In the genomic region with DNA sequence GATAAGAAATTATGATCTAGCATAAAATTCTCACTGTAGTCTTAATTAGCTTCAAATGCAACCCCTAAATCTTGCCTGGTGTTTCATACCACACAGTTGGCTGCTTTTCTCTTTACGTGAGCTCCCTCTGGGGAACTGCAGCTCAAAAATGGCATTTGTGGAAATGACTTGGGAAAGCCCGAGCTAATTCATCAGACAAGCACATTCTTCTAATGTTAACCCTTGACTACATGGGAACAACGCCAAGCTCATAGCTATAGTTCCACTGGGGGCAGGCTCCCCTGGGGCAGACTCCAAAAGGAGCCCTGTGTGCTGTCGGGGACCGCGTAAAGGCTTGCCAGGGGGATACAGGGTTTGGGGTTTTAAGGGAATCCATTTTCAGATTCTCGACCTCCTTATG, we compare ENCODE assay signal across 21 cellular contexts.
DNase-seq lines count a peak whose midpoint lies in the region; ATAC-seq and TF ChIP-seq lines count a peak whose summit lies in the region.
"Had no signal": no experiment of that assay in that cellular context is flagged by ENCODE, and none has a peak within 500 bp of the region (broad histone marks: within the 10 kb centered on the region; RNA-seq: fewer than 3 reads in every experiment).

No MANE protein-coding gene starts in this region.

- H3K18ac ChIP-seq in mesendoderm (ENCODE audit: low read length) = no peak overlapping the region

- no peak overlapping the region for H3K9ac ChIP-seq in BLaER1
- no peak overlapping the region for H3K9ac ChIP-seq in mesendoderm (ENCODE audit: low read length)
- H3K9ac ChIP-seq: parathyroid adenoma had no signal

- intact Hi-C loops in activated CD4-positive, alpha-beta T cell treated with anti-CD3 and anti-CD28 coated beads, Interleukin-2, amount 10 ng/mL, durations not matched to agents 24 days and 14 days (cut with micrococcal nuclease) = no loop called here
- intact Hi-C loops in CD14-positive monocyte (cut with micrococcal nuclease) = no loop called here
- intact Hi-C loops in head of caudate nucleus (cut with DNase I) = no loop called here

- no peak overlapping the region for H4K5ac ChIP-seq in mesendoderm (ENCODE audit: low read length)

- H3K36me3 ChIP-seq in BLaER1 (no peaks in the 10 kb centered on the region), brain microvascular endothelial cell (replicated peaks) (no peaks in the 10 kb centered on the region), mesendoderm (ENCODE audit: control insufficient read depth, insufficient read depth, low read length) (no peaks in the 10 kb centered on the region)

- no peak overlapping the region for H3K27ac Mint-ChIP-seq in activated CD4-positive, alpha-beta T cell treated with anti-CD3 and anti-CD28 coated beads, Interleukin-2, amount 10 ng/mL, durations not matched to agents 24 days and 14 days
- H3K27ac Mint-ChIP-seq in CD14-positive monocyte = no peak overlapping the region
- H3K27ac Mint-ChIP-seq: activated T-helper 1 cell treated with anti-CD3 and anti-CD28 coated beads, Interleukin-12 subunit alpha, Interleukin-12 subunit beta, Interleukin-2, Interleukin-4 antibody, amounts not matched to agents 30 ng/mL and 10 ng/mL and 1 ng/mL, durations not matched to agents 14 hours and 24 hours and 36 hours; naive B cell had no signal

- no peaks in the 10 kb centered on the region for H3K36me3 Mint-ChIP-seq in activated CD4-positive, alpha-beta T cell treated with anti-CD3 and anti-CD28 coated beads, Interleukin-2, amount 10 ng/mL, durations not matched to agents 24 days and 14 days (ENCODE audit: low read depth)
- H3K36me3 Mint-ChIP-seq in CD14-positive monocyte = no peaks in the 10 kb centered on the region
- H3K36me3 Mint-ChIP-seq: naive B cell had no signal

- H3K9me3 Mint-ChIP-seq in activated CD4-positive, alpha-beta T cell treated with anti-CD3 and anti-CD28 coated beads, Interleukin-2, amount 10 ng/mL, durations not matched to agents 24 days and 14 days = no peaks in the 10 kb centered on the region
- H3K9me3 Mint-ChIP-seq in CD14-positive monocyte = peaks cover 0 to 9% (median 3%) of the 10 kb centered on the region in 7 donors
- H3K9me3 Mint-ChIP-seq: activated T-helper 1 cell treated with anti-CD3 and anti-CD28 coated beads, Interleukin-12 subunit alpha, Interleukin-12 subunit beta, Interleukin-2, Interleukin-4 antibody, amounts not matched to agents 30 ng/mL and 10 ng/mL and 1 ng/mL, durations not matched to agents 14 hours and 24 hours and 36 hours had no signal

- H3K27me3 ChIP-seq in BLaER1 (no peaks in the 10 kb centered on the region), brain microvascular endothelial cell (replicated peaks) (no peaks in the 10 kb centered on the region), mesendoderm (ENCODE audit: insufficient read depth, low read length, poor library complexity) (no peaks in the 10 kb centered on the region)
- H3K27me3 ChIP-seq: foreskin keratinocyte had no signal

- no peak overlapping the region for H3K23ac ChIP-seq in mesendoderm (ENCODE audit: low read length)

- H3K56ac ChIP-seq in mesendoderm (ENCODE audit: low read length) = no peak overlapping the region

- no peak for ATAC-seq in HG03432 (IDR thresholded peaks at IDR 0.05; ENCODE audit: unreplicated experiment)
- ATAC-seq: foreskin keratinocyte had no signal

- H3K4me3 Mint-ChIP-seq in activated CD4-positive, alpha-beta T cell treated with anti-CD3 and anti-CD28 coated beads, Interleukin-2, amount 10 ng/mL, durations not matched to agents 24 days and 14 days = no peak overlapping the region
- H3K4me3 Mint-ChIP-seq in CD14-positive monocyte = no peak overlapping the region
- H3K4me3 Mint-ChIP-seq: activated T-helper 1 cell treated with anti-CD3 and anti-CD28 coated beads, Interleukin-12 subunit alpha, Interleukin-12 subunit beta, Interleukin-2, Interleukin-4 antibody, amounts not matched to agents 30 ng/mL and 10 ng/mL and 1 ng/mL, durations not matched to agents 14 hours and 24 hours and 36 hours; naive B cell had no signal

- H3K4me1 ChIP-seq in BLaER1 = peaks cover 4% of the 10 kb centered on the region; the same call in 1 of the 2 replicates
- no peaks in the 10 kb centered on the region for H3K4me1 ChIP-seq in mesendoderm (ENCODE audit: control insufficient read depth, low read depth, low read length)
- H3K4me1 ChIP-seq: foreskin keratinocyte, parathyroid adenoma had no signal

- in situ Hi-C loops in brain microvascular endothelial cell (cut with HindIII; ENCODE audit: low pct_ligation_motif_present, low sequenced_read_pairs) = no loop called here

- peaks cover 13% of the 10 kb centered on the region for H3K9me3 ChIP-seq in BLaER1

- H3K79me1 ChIP-seq in mesendoderm (ENCODE audit: low read length) = no peaks in the 10 kb centered on the region

- no peaks in the 10 kb centered on the region for H3K4me1 Mint-ChIP-seq in activated CD4-positive, alpha-beta T cell treated with anti-CD3 and anti-CD28 coated beads, Interleukin-2, amount 10 ng/mL, durations not matched to agents 24 days and 14 days
- H3K4me1 Mint-ChIP-seq in CD14-positive monocyte = no peaks in the 10 kb centered on the region
- H3K4me1 Mint-ChIP-seq: naive B cell had no signal

- no peak overlapping the region for H2BK5ac ChIP-seq in mesendoderm (ENCODE audit: low read length)

- peak; percentile 35 for TF ChIP-seq CTCF in brain microvascular endothelial cell (IDR thresholded peaks at IDR 0.05; ENCODE audit: low read depth, low read length, missing control alignments)
- no peak for TF ChIP-seq CTCF in CD14-positive monocyte (IDR thresholded peaks at IDR 0.05)

- no peak overlapping the region for H2AK5ac ChIP-seq in mesendoderm (ENCODE audit: low read length)

- no peak overlapping the region for H3K4ac ChIP-seq in mesendoderm (ENCODE audit: low read depth, low read length)

- H3K4me2 ChIP-seq in BLaER1 (0 out of 2 replicates have a peak overlapping the region, but pooled peaks have one; percentile 3), mesendoderm (ENCODE audit: low read length) (no peak overlapping the region)

- no peak overlapping the region for H2BK120ac ChIP-seq in mesendoderm (ENCODE audit: low read depth, low read length)

- DNase-seq in NCI-H2171 (lab: John Stamatoyannopoulos, UW) (peak; percentile 37), brain microvascular endothelial cell (peak; percentile 2), mesendoderm (peak; percentile 39), CD14-positive monocyte (ENCODE audit: low spot score) (no peak), head of caudate nucleus (no peak)
- no peak for DNase-seq in activated CD4-positive, alpha-beta T cell treated with anti-CD3 and anti-CD28 coated beads, Interleukin-2, amount 10 ng/mL, durations not matched to agents 24 days and 14 days
- DNase-seq: Calu3; foreskin keratinocyte; KBM-7; naive B cell; NCI-H1105; NCI-H2107; NCI-H82; small intestine; stimulated activated CD4-positive, alpha-beta T cell treated with anti-CD3 and anti-CD28 coated beads, Interleukin-4, amount 100 ng/mL, for 4 hours; stimulated activated CD8-positive, alpha-beta memory T cell treated with anti-CD3 and anti-CD28 coated beads, Interleukin-4, amount 100 ng/mL, for 48 hours had no signal

- H4K8ac ChIP-seq in mesendoderm (ENCODE audit: low read depth, low read length) = no peak overlapping the region

- no peaks in the 10 kb centered on the region for H4K20me1 ChIP-seq in BLaER1

- H3K27me3 Mint-ChIP-seq in activated CD4-positive, alpha-beta T cell treated with anti-CD3 and anti-CD28 coated beads, Interleukin-2, amount 10 ng/mL, durations not matched to agents 24 days and 14 days = no peaks in the 10 kb centered on the region
- H3K27me3 Mint-ChIP-seq in CD14-positive monocyte (ENCODE audit: low read depth in 3 of 3) = peaks cover 0 to 5% (median 1%) of the 10 kb centered on the region in 3 donors

- no peaks in the 10 kb centered on the region for H3K79me2 ChIP-seq in mesendoderm (ENCODE audit: control insufficient read depth, insufficient read depth, low read length)
- H3K79me2 ChIP-seq: parathyroid adenoma had no signal

- H3K27ac ChIP-seq in BLaER1 = no peak overlapping the region
- H3K27ac ChIP-seq in brain microvascular endothelial cell = no peak overlapping the region
- no peak overlapping the region for H3K27ac ChIP-seq in mesendoderm (ENCODE audit: low read depth, low read length)
- H3K27ac ChIP-seq: foreskin keratinocyte, parathyroid adenoma, VCaP had no signal

- no peak overlapping the region for H2BK15ac ChIP-seq in mesendoderm (replicated peaks; ENCODE audit: low read depth)

- H3K4me3 ChIP-seq in BLaER1 = no peak overlapping the region
- H3K4me3 ChIP-seq in brain microvascular endothelial cell (ENCODE audit: low read depth, low read length) = no peak overlapping the region
- no peak overlapping the region for H3K4me3 ChIP-seq in mesendoderm (ENCODE audit: low read length)

- WGBS in mesendoderm (ENCODE audit: extremely low coverage, insufficient coverage, low lambda C conversion rate) = no CpG with 5 or more reads among the region's 7 CpGs

Comparison
In these comparisons a context has a peak if more than half of its experiments do, and no peak if none do; other contexts are left out.
1. DNase-seq: peak in NCI-H2171 (single experiment), brain microvascular endothelial cell (single experiment) and mesendoderm (single experiment); none in activated CD4-positive, alpha-beta T cell treated with anti-CD3 and anti-CD28 coated beads, Interleukin-2, amount 10 ng/mL, durations not matched to agents 24 days and 14 days (single experiment), CD14-positive monocyte (single experiment) and head of caudate nucleus (0 of 42).